25 cellular contexts compared by ENCODE assay signal in genomic region chr5:108144332-108144731, GRCh38.
"Had no signal": no experiment of that assay in that cellular context is flagged by ENCODE, and none has a peak within 500 bp of the region (broad histone marks: within the 10 kb centered on the region; RNA-seq: fewer than 3 reads in every experiment).

No MANE protein-coding gene starts in this region.

- H3K4me1 ChIP-seq: body of pancreas, Peyer's patch had no signal

- H3K27me3 ChIP-seq: ascending aorta, body of pancreas, Peyer's patch had no signal

- H3K4me3 ChIP-seq: ascending aorta, body of pancreas, Peyer's patch had no signal

- H3K27ac ChIP-seq: ascending aorta, body of pancreas, KMS-11, Peyer's patch had no signal

- H3K9ac ChIP-seq: KMS-11 had no signal

- H3K36me3 ChIP-seq: ascending aorta, Peyer's patch had no signal

- H3K9me3 ChIP-seq: ascending aorta, body of pancreas, Peyer's patch had no signal

- H3K4me2 ChIP-seq: KMS-11 had no signal

- ATAC-seq: activated T-cell treated with anti-CD3 and anti-CD28 coated beads, Interleukin-2, amount 50 U/mL, for 4 hours; body of pancreas had no signal

- DNase-seq: activated CD4-positive, alpha-beta T cell treated with anti-CD3 and anti-CD28 coated beads, Interleukin-2, amount 10 ng/mL, durations not matched to agents 7 days and 5 days; activated CD4-positive, alpha-beta T cell treated with anti-CD3 and anti-CD28 coated beads, Interleukin-2, amount 50 U/mL, for 48 hours; activated CD8-positive, alpha-beta memory T cell treated with anti-CD3 and anti-CD28 coated beads, Interleukin-2, amount 50 U/mL, for 4 hours; activated effector memory CD4-positive, alpha-beta T cell treated with Interleukin-2 at 50 U/mL for 16 hours; activated naive CD4-positive, alpha-beta T cell; activated naive CD4-positive, alpha-beta T cell treated with anti-CD3 and anti-CD28 coated beads, Interleukin-2, amount 50 U/mL, for 16 hours; activated naive CD8-positive, alpha-beta T cell treated with anti-CD3 and anti-CD28 coated beads for 36 hours; activated T-cell treated with anti-CD3 and anti-CD28 coated beads for 4 hours; activated T-cell treated with anti-CD3 and anti-CD28 coated beads, Interleukin-2, amount 50 U/mL, for 4 hours; amygdala; body of pancreas; caudate nucleus; MM.1S; MV-4-11; NCI-H1092; NCI-H1436 treated with DMSO at 0.1 percent for 48 hours; NCI-H1694 treated with DMSO at 0.1 percent for 48 hours; NCI-H2029; NCI-H345; NCI-H524 treated with DMSO at 0.1 percent for 48 hours; Peyer's patch; RPMI8226; SIG-M5 had no signal
